9 cellular contexts compared by ENCODE assay signal in genomic region chr9:131274674-131275331, GRCh38. TPM values are rescaled to one million over a fixed set of nuclear protein-coding genes. Genes with fewer than 3 reads are reported as not detected.
A peak's percentile ranks its signal among the peaks of the same experiment; 100 is the strongest.
DNase-seq lines count a peak whose midpoint lies in the region; ATAC-seq, FAIRE-seq and TF ChIP-seq lines count a peak whose summit lies in the region.
"Had no signal": no experiment of that assay in that cellular context is flagged by ENCODE, and none has a peak within 500 bp of the region (broad histone marks: within the 10 kb centered on the region; RNA-seq: fewer than 3 reads in every experiment).

No MANE protein-coding gene starts in this region.

- peak overlapping the region; percentile 95 for H3K27ac Mint-ChIP-seq in activated naive CD8-positive, alpha-beta T cell treated with anti-CD3 and anti-CD28 coated beads for 36 hours
- H3K27ac Mint-ChIP-seq in memory B cell, result peak overlapping the region; percentile 81

- H2AFZ ChIP-seq in mesenchymal stem cell (ENCODE audit: low read depth, low read length), result no peak overlapping the region

- H3K4ac ChIP-seq in mesenchymal stem cell (ENCODE audit: low read depth in 1 of 2, low read length in 2 of 2), result no peak overlapping the region

- no peak for TF ChIP-seq CTCF in uterus (IDR thresholded peaks at IDR 0.05)

- H3K27me3 Mint-ChIP-seq in activated naive CD8-positive, alpha-beta T cell treated with anti-CD3 and anti-CD28 coated beads for 36 hours, result no peaks in the 10 kb centered on the region
- no peaks in the 10 kb centered on the region for H3K27me3 Mint-ChIP-seq in memory B cell

- no peak for FAIRE-seq in H54 (lab: Jason Lieb, UNC)

- no peak overlapping the region for H2AK5ac ChIP-seq in mesenchymal stem cell (ENCODE audit: low read length, severe bottlenecking)

- no peak overlapping the region for H3K9ac ChIP-seq in mesenchymal stem cell (ENCODE audit: low read length)

- H3K27me3 ChIP-seq in uterus (no peaks in the 10 kb centered on the region), mesenchymal stem cell (ENCODE audit: control insufficient read depth in 1 of 2, insufficient read depth in 1 of 2, low read length in 2 of 2) (peaks cover 25 to 41% of the 10 kb centered on the region in 2 experiments)

- peaks cover 46% of the 10 kb centered on the region for H3K36me3 Mint-ChIP-seq in activated naive CD8-positive, alpha-beta T cell treated with anti-CD3 and anti-CD28 coated beads for 36 hours
- peaks cover 2% of the 10 kb centered on the region for H3K36me3 Mint-ChIP-seq in memory B cell

- H3K9me3 Mint-ChIP-seq in activated naive CD8-positive, alpha-beta T cell treated with anti-CD3 and anti-CD28 coated beads for 36 hours, result no peaks in the 10 kb centered on the region
- H3K9me3 Mint-ChIP-seq in memory B cell, result no peaks in the 10 kb centered on the region

- H3K9me3 ChIP-seq in uterus (no peaks in the 10 kb centered on the region), mesenchymal stem cell (ENCODE audit: control insufficient read depth, low read length) (no peaks in the 10 kb centered on the region)

- 95% methylated on average over 18 of the region's 18 CpGs for WGBS in mesenchymal stem cell

- H4K91ac ChIP-seq in mesenchymal stem cell (ENCODE audit: low read length), result no peak overlapping the region

- H2BK15ac ChIP-seq in mesenchymal stem cell (ENCODE audit: low read depth, poor library complexity, severe bottlenecking), result no peak overlapping the region

- H2BK12ac ChIP-seq in mesenchymal stem cell (ENCODE audit: low read length in 2 of 2), result no peak overlapping the region

- H3K18ac ChIP-seq in mesenchymal stem cell (ENCODE audit: low read depth in 1 of 2, low read length in 2 of 2), result no peak overlapping the region

- H3K14ac ChIP-seq in mesenchymal stem cell (ENCODE audit: low read length in 2 of 2), result no peak overlapping the region

- H3K27ac ChIP-seq in uterus (peak overlapping the region; percentile 57 to 76), mesenchymal stem cell (ENCODE audit: low read length, poor library complexity, severe bottlenecking) (no peak overlapping the region)

- peak overlapping the region; percentile 98 for H3K4me3 Mint-ChIP-seq in activated naive CD8-positive, alpha-beta T cell treated with anti-CD3 and anti-CD28 coated beads for 36 hours
- H3K4me3 Mint-ChIP-seq in memory B cell, result peak overlapping the region; percentile 99

- intact Hi-C loops in uterus (cut with DNase I; ENCODE audit: low total_unique reads), result no loop called here

- H3K4me2 ChIP-seq in mesenchymal stem cell (ENCODE audit: low read length, poor library complexity, severe bottlenecking), result no peak overlapping the region

- H3K79me1 ChIP-seq in mesenchymal stem cell (replicated peaks; ENCODE audit: low read length, poor library complexity, severe bottlenecking), result no peaks in the 10 kb centered on the region

- no peak overlapping the region for H2BK120ac ChIP-seq in mesenchymal stem cell (ENCODE audit: low read depth, low read length)

- no peak for ATAC-seq in memory B cell (ENCODE audit: low read depth)

- no peaks in the 10 kb centered on the region for H3K36me3 ChIP-seq in uterus
- H3K36me3 ChIP-seq in mesenchymal stem cell (ENCODE audit: control insufficient read depth in 1 of 2, insufficient read depth in 2 of 2, low read depth in 1 of 2, low read length in 2 of 2), result no peaks in the 10 kb centered on the region

- no peak overlapping the region for H2BK5ac ChIP-seq in mesenchymal stem cell (ENCODE audit: low read depth, low read length, poor library complexity, severe bottlenecking)

- H3K4me1 Mint-ChIP-seq in activated naive CD8-positive, alpha-beta T cell treated with anti-CD3 and anti-CD28 coated beads for 36 hours, result peaks cover 39% of the 10 kb centered on the region
- H3K4me1 Mint-ChIP-seq in memory B cell, result peaks cover 49% of the 10 kb centered on the region

- H3K4me1 ChIP-seq in uterus, result peaks cover 0 to 8% of the 10 kb centered on the region in 2 donors
- peaks cover 13% of the 10 kb centered on the region for H3K4me1 ChIP-seq in mesenchymal stem cell (ENCODE audit: control insufficient read depth, insufficient read depth, low read depth, low read length)

- H3K23ac ChIP-seq in mesenchymal stem cell (ENCODE audit: low read length in 2 of 2), result no peak overlapping the region

- no peak overlapping the region for H4K8ac ChIP-seq in mesenchymal stem cell (ENCODE audit: low read length)

- peak overlapping the region in 1 of 2 donors; percentile 7 for H3K4me3 ChIP-seq in uterus
- H3K4me3 ChIP-seq in mesenchymal stem cell (ENCODE audit: insufficient read depth in 1 of 2, low read depth in 1 of 2, low read length in 2 of 2), result no peak overlapping the region

- TF ChIP-seq POLR2A in uterus (IDR thresholded peaks at IDR 0.05) (no peak), H54 (IDR thresholded peaks at IDR 0.05; ENCODE audit: low read depth, low read length) (no peak)

- peak; percentile 41 to 56 for DNase-seq in stimulated activated CD4-positive, alpha-beta T cell treated with anti-CD3 and anti-CD28 coated beads, Interleukin-2, amount 100 ng/mL, for 24 hours
- DNase-seq in stimulated activated CD4-positive, alpha-beta T cell treated with anti-CD3 and anti-CD28 coated beads, Interleukin-2, amount 100 ng/mL, for 48 hours, result no peak
- peak; percentile 36 for DNase-seq in activated naive CD8-positive, alpha-beta T cell treated with anti-CD3 and anti-CD28 coated beads for 36 hours
- DNase-seq in memory B cell (ENCODE audit: low spot score in 2 of 2), result no peak
- DNase-seq in uterus, result no peak
- no peak for DNase-seq in H54 (ENCODE audit: insufficient read length, low spot score)
- DNase-seq in mesenchymal stem cell, result no peak
- DNase-seq in SHP77 treated with DMSO at 0.1 percent for 48 hours (lab: John Stamatoyannopoulos, UW), result no peak
- DNase-seq: COR-L47 had no signal

RNA-seq across cellular contexts. Expression of gene FAM78A, which starts 1.5 kb away (rescaled TPM):
- total RNA-seq in activated naive CD8-positive, alpha-beta T cell treated with anti-CD3 and anti-CD28 coated beads for 36 hours, result 10 to 100 TPM; 36.1 to 37.4 TPM
- total RNA-seq in uterus, result 10 to 100 TPM in 1 of 4 donors, 1 to 10 TPM in 2, under 1 TPM in 1; 0.26 to 15.9 (median 3.6) TPM
- polyA plus RNA-seq in mesenchymal stem cell (2013, experiment 1 of 2), result 0.72 TPM
- polyA plus RNA-seq in mesenchymal stem cell (2013, experiment 2 of 2), result 0.75 TPM

RNA-seq across cellular contexts. Expression of gene PLPP7, which starts 14.7 kb away (rescaled TPM):
- under 1 TPM; 0.35 to 0.42 TPM for total RNA-seq in activated naive CD8-positive, alpha-beta T cell treated with anti-CD3 and anti-CD28 coated beads for 36 hours
- 10 to 100 TPM in 1 of 4 donors, 1 to 10 TPM in 3; 6.3 to 45.3 (median 8.1) TPM for total RNA-seq in uterus
- 0.17 TPM for polyA plus RNA-seq in mesenchymal stem cell (2013, experiment 1 of 2)
- 0.14 TPM for polyA plus RNA-seq in mesenchymal stem cell (2013, experiment 2 of 2)

Comparison
In these comparisons a context has a peak if more than half of its experiments do, and no peak if none do; other contexts are left out.
1. DNase-seq: peak in stimulated activated CD4-positive, alpha-beta T cell treated with anti-CD3 and anti-CD28 coated beads, Interleukin-2, amount 100 ng/mL, for 24 hours (2 of 2) and activated naive CD8-positive, alpha-beta T cell treated with anti-CD3 and anti-CD28 coated beads for 36 hours (single experiment); none in stimulated activated CD4-positive, alpha-beta T cell treated with anti-CD3 and anti-CD28 coated beads, Interleukin-2, amount 100 ng/mL, for 48 hours (0 of 2), memory B cell (0 of 2), uterus (0 of 2), H54 (single experiment), mesenchymal stem cell (single experiment) and SHP77 treated with DMSO at 0.1 percent for 48 hours (single experiment).
2. RNA of gene PLPP7, which starts 14.7 kb away (total RNA-seq): 6.3 to 45.3 TPM in uterus; 0.35 to 0.42 TPM in activated naive CD8-positive, alpha-beta T cell treated with anti-CD3 and anti-CD28 coated beads for 36 hours; every median in the first group is over 4 times any median in the second.